9 cellular contexts compared by ENCODE assay signal in genomic region chr12:12891646-12892355, GRCh38. TPM values are rescaled to one million over a fixed set of nuclear protein-coding genes. Genes with fewer than 3 reads are reported as not detected.
DNase-seq lines count a peak whose midpoint lies in the region; ATAC-seq and TF ChIP-seq lines count a peak whose summit lies in the region.
"Had no signal": no experiment of that assay in that cellular context is flagged by ENCODE, and none has a peak within 500 bp of the region (broad histone marks: within the 10 kb centered on the region; RNA-seq: fewer than 3 reads in every experiment).

No MANE protein-coding gene starts in this region.

- H3K27ac ChIP-seq in ascending aorta (peak overlapping the region; percentile 93 to 94), subcutaneous abdominal adipose tissue (ENCODE audit: low read depth, low read length) (peak overlapping the region; percentile 57)

- no peaks in the 10 kb centered on the region for H3K36me3 Mint-ChIP-seq in natural killer cell treated with Interleukin-12 subunit alpha and Interleukin-12 subunit beta and Interleukin-15 and Interleukin-18, amount 100 ng/mL, for 72 hours

- H3K4me3 Mint-ChIP-seq in natural killer cell treated with Interleukin-12 subunit alpha and Interleukin-12 subunit beta and Interleukin-15 and Interleukin-18, amount 100 ng/mL, for 72 hours, result no peak overlapping the region

- H3K4me3 ChIP-seq in ascending aorta, result peak overlapping the region; percentile 65 to 70
- H3K4me3 ChIP-seq in kidney epithelial cell (ENCODE audit: low read depth, low read length), result peak overlapping the region; percentile 42
- peak overlapping the region; percentile 49 to 76 (median 73) for H3K4me3 ChIP-seq in subcutaneous abdominal adipose tissue (ENCODE audit: low read depth in 1 of 5, low read length in 5 of 5)

- no peaks in the 10 kb centered on the region for H3K27me3 ChIP-seq in ascending aorta
- no peaks in the 10 kb centered on the region for H3K27me3 ChIP-seq in kidney epithelial cell (ENCODE audit: control insufficient read depth, insufficient read depth, low read length)
- peaks cover 0 to 22% (median 9%) of the 10 kb centered on the region in 5 donors for H3K27me3 ChIP-seq in subcutaneous abdominal adipose tissue (ENCODE audit: control insufficient read depth in 5 of 5, insufficient read depth in 4 of 5, low read length in 5 of 5)

- TF ChIP-seq CTCF in ascending aorta (IDR thresholded peaks at IDR 0.05), result no peak
- no peak for TF ChIP-seq CTCF in kidney epithelial cell (IDR thresholded peaks at IDR 0.05; ENCODE audit: insufficient read depth, low read length, poor library complexity, severe bottlenecking)

- peaks cover 47 to 67% of the 10 kb centered on the region in 2 donors for H3K27me3 Mint-ChIP-seq in natural killer cell treated with Interleukin-12 subunit alpha and Interleukin-12 subunit beta and Interleukin-15 and Interleukin-18, amount 100 ng/mL, for 72 hours

- H3K27ac Mint-ChIP-seq in natural killer cell treated with Interleukin-12 subunit alpha and Interleukin-12 subunit beta and Interleukin-15 and Interleukin-18, amount 100 ng/mL, for 72 hours, result no peak overlapping the region

- intact Hi-C loops in ascending aorta (cut with DNase I), result loop anchor here (1.0 to 5.0 kb wide), 4 partner anchors 54 to 1886 kb away; no protein-coding TSS in a partner anchor

- H3K36me3 ChIP-seq in ascending aorta (no peaks in the 10 kb centered on the region), kidney epithelial cell (ENCODE audit: control insufficient read depth, insufficient read depth, low read length) (no peaks in the 10 kb centered on the region), subcutaneous abdominal adipose tissue (ENCODE audit: control insufficient read depth in 5 of 5, insufficient read depth in 5 of 5, low read length in 5 of 5) (no peaks in the 10 kb centered on the region)

- H3K4me1 ChIP-seq in ascending aorta, result peaks cover 0 to 8% of the 10 kb centered on the region in 2 donors
- peaks cover 3 to 18% (median 17%) of the 10 kb centered on the region in 5 donors for H3K4me1 ChIP-seq in subcutaneous abdominal adipose tissue (ENCODE audit: control insufficient read depth in 5 of 5, insufficient read depth in 5 of 5, low read length in 5 of 5)

- H3K9me3 Mint-ChIP-seq in natural killer cell treated with Interleukin-12 subunit alpha and Interleukin-12 subunit beta and Interleukin-15 and Interleukin-18, amount 100 ng/mL, for 72 hours, result no peaks in the 10 kb centered on the region

- H3K9ac ChIP-seq in subcutaneous abdominal adipose tissue (ENCODE audit: low read length in 5 of 5), result peak overlapping the region in 3 of 5 donors; percentile 20 to 76 (median 52)

- H3K9me3 ChIP-seq in ascending aorta (no peaks in the 10 kb centered on the region), subcutaneous abdominal adipose tissue (ENCODE audit: control insufficient read depth in 5 of 5, low read length in 5 of 5) (no peaks in the 10 kb centered on the region)

- peak; percentile 25 for DNase-seq in NCI-H2171 treated with DMSO at 0.1 percent for 48 hours (lab: John Stamatoyannopoulos, UW)
- no peak for DNase-seq in NCI-H2171 (lab: John Stamatoyannopoulos, UW)
- DNase-seq in ascending aorta (ENCODE audit: low spot score in 2 of 2), result no peak
- DNase-seq in kidney epithelial cell (ENCODE audit: low read depth), result no peak
- no peak for DNase-seq in natural killer cell treated with Interleukin-12 subunit alpha and Interleukin-12 subunit beta and Interleukin-15 and Interleukin-18, amount 100 ng/mL, for 72 hours (ENCODE audit: low spot score)
- DNase-seq in HPDE6-E6E7 (ENCODE audit: extremely low spot score), result no peak

- peaks cover 0 to 5% of the 10 kb centered on the region in 2 donors for H3K4me1 Mint-ChIP-seq in natural killer cell treated with Interleukin-12 subunit alpha and Interleukin-12 subunit beta and Interleukin-15 and Interleukin-18, amount 100 ng/mL, for 72 hours (ENCODE audit: low read depth in 2 of 2)

- no peak for ATAC-seq in natural killer cell treated with Interleukin-12 subunit alpha and Interleukin-12 subunit beta and Interleukin-15 and Interleukin-18, amount 100 ng/mL, for 72 hours
- ATAC-seq in HG03469 (IDR thresholded peaks at IDR 0.05; ENCODE audit: unreplicated experiment), result no peak

RNA-seq across cellular contexts. Expression of gene GPRC5A, which starts 0.4 kb away (rescaled TPM):
- total RNA-seq in ascending aorta (23.8 TPM), kidney epithelial cell (28.7 and 48.1 TPM in 2 replicates)
- total RNA-seq in natural killer cell treated with Interleukin-12 subunit alpha and Interleukin-12 subunit beta and Interleukin-15 and Interleukin-18, amount 100 ng/mL, for 72 hours, result not detected
- total RNA-seq: T-helper 1 cell treated with Interleukin-12 subunit alpha and Interleukin-12 subunit beta and Interleukin-4 antibody, amounts not matched to agents 30 ng/mL and 1 ng/mL, for 36 hours had no signal

Comparison
In these comparisons a context has a peak if more than half of its experiments do, and no peak if none do; other contexts are left out.
1. RNA of gene GPRC5A, which starts 0.4 kb away (total RNA-seq): 28.7 to 48.1 TPM in kidney epithelial cell and 23.8 TPM in ascending aorta (single experiment); not detected in natural killer cell treated with Interleukin-12 subunit alpha and Interleukin-12 subunit beta and Interleukin-15 and Interleukin-18, amount 100 ng/mL, for 72 hours; every median in the first group is over 10 times any median in the second.
2. Peak in every context shown above with its lines, with median percentiles within 50 percentile points of each other: H3K4me3 ChIP-seq.